Comparison of ENCODE assay signal across 14 cellular contexts in genomic region chr11:35112056-35112845, GRCh38. TPM values are rescaled to one million over a fixed set of nuclear protein-coding genes. Genes with fewer than 3 reads are reported as not detected.
DNase-seq lines count a peak whose midpoint lies in the region; ATAC-seq, FAIRE-seq and TF ChIP-seq lines count a peak whose summit lies in the region.
"Had no signal": no experiment of that assay in that cellular context is flagged by ENCODE, and none has a peak within 500 bp of the region (broad histone marks: within the 10 kb centered on the region; RNA-seq: fewer than 3 reads in every experiment).

No MANE protein-coding gene starts in this region.

- TF ChIP-seq CTCF in PC-3 (conservative IDR thresholded peaks at IDR 0.05; ENCODE audit: low read depth, low read length), result no peak
- no peak for TF ChIP-seq CTCF in D721Med (IDR thresholded peaks at IDR 0.05; ENCODE audit: insufficient read depth, missing control alignments)

- BruUV-seq in PC-3 (replicated peaks; lab: Mats Ljungman, UMichigan), result no TSS peak

- no peaks in the 10 kb centered on the region for H3K36me3 ChIP-seq in PC-3 (ENCODE audit: low read depth, low read length)

- DNase-seq in stimulated activated naive CD8-positive, alpha-beta T cell treated with anti-CD3 and anti-CD28 coated beads, Interleukin-15, Interleukin-2, amounts not matched to agents 100 U/mL and 50 U/mL, for 24 hours, result no peak
- peak; percentile 53 for DNase-seq in PC-3
- DNase-seq in epithelial cell of prostate (ENCODE audit: low read depth, low spot score), result no peak
- DNase-seq in AML-193 (lab: John Stamatoyannopoulos, UW), result no peak
- no peak for DNase-seq in NCI-H1092 treated with DMSO at 0.1 percent for 48 hours (lab: John Stamatoyannopoulos, UW)
- DNase-seq in D721Med (ENCODE audit: insufficient read length, low spot score), result no peak
- DNase-seq: activated CD4-positive, alpha-beta T cell treated with anti-CD3 and anti-CD28 coated beads for 4 hours; glutamatergic neuron; KBM-7; NCI-H345; stimulated activated CD4-positive, alpha-beta T cell treated with anti-CD3 and anti-CD28 coated beads, Interleukin-4, amount 100 ng/mL, for 1 hour had no signal

- H3K27ac Mint-ChIP-seq in stimulated activated naive CD8-positive, alpha-beta T cell treated with anti-CD3 and anti-CD28 coated beads, Interleukin-15, Interleukin-2, amounts not matched to agents 100 ng/mL and 50 ng/mL, for 24 hours, result peak overlapping the region; percentile 13

- H3K4me2 ChIP-seq in PC-3 (ENCODE audit: low read length), result peak overlapping the region; percentile 53

- H3K79me2 ChIP-seq in PC-3 (ENCODE audit: low read length), result no peaks in the 10 kb centered on the region

- no peaks in the 10 kb centered on the region for H3K27me3 ChIP-seq in PC-3 (ENCODE audit: low read length)

- no peaks in the 10 kb centered on the region for H3F3A ChIP-seq in PC-3 (ENCODE audit: low read length, unreplicated experiment)

- no peak overlapping the region for H3K4me3 ChIP-seq in PC-3 (ENCODE audit: low read length)

- FAIRE-seq in D721Med (lab: Jason Lieb, UNC), result no peak

- ATAC-seq in stimulated activated naive CD8-positive, alpha-beta T cell treated with anti-CD3 and anti-CD28 coated beads, Interleukin-15, Interleukin-2, amounts not matched to agents 100 U/mL and 50 U/mL, for 24 hours, result no peak
- ATAC-seq in PC-3, result no peak
- no peak for ATAC-seq in HG02610 (IDR thresholded peaks at IDR 0.05; ENCODE audit: unreplicated experiment)

- no peaks in the 10 kb centered on the region for H3K9me2 ChIP-seq in PC-3 (replicated peaks; ENCODE audit: low read length)

- H2AFZ ChIP-seq in PC-3 (ENCODE audit: low read length), result no peak overlapping the region

- H3K4me3 Mint-ChIP-seq in stimulated activated naive CD8-positive, alpha-beta T cell treated with anti-CD3 and anti-CD28 coated beads, Interleukin-15, Interleukin-2, amounts not matched to agents 100 ng/mL and 50 ng/mL, for 24 hours, result no peak overlapping the region
- H3K4me3 Mint-ChIP-seq: activated T-helper 1 cell treated with anti-CD3 and anti-CD28 coated beads, Interleukin-12 subunit alpha, Interleukin-12 subunit beta, Interleukin-2, Interleukin-4 antibody, amounts not matched to agents 30 ng/mL and 10 ng/mL and 1 ng/mL, durations not matched to agents 14 hours and 24 hours and 36 hours had no signal

- peak overlapping the region; percentile 68 for H3K9ac ChIP-seq in PC-3 (ENCODE audit: low read length)

- H3K9me3 Mint-ChIP-seq in stimulated activated naive CD8-positive, alpha-beta T cell treated with anti-CD3 and anti-CD28 coated beads, Interleukin-15, Interleukin-2, amounts not matched to agents 100 ng/mL and 50 ng/mL, for 24 hours, result no peaks in the 10 kb centered on the region
- H3K9me3 Mint-ChIP-seq: activated T-helper 1 cell treated with anti-CD3 and anti-CD28 coated beads, Interleukin-12 subunit alpha, Interleukin-12 subunit beta, Interleukin-2, Interleukin-4 antibody, amounts not matched to agents 30 ng/mL and 10 ng/mL and 1 ng/mL, durations not matched to agents 14 hours and 24 hours and 36 hours had no signal

- peak overlapping the region; percentile 96 for H3K27ac ChIP-seq in PC-3 (ENCODE audit: low read length)
- H3K27ac ChIP-seq in epithelial cell of prostate, result peak overlapping the region; percentile 94

- H3K4me1 ChIP-seq in PC-3 (ENCODE audit: insufficient read depth, low read length), result peaks cover 51% of the 10 kb centered on the region

- CTCF ChIA-PET in PC-3 (lab: Charles Lee), result no interaction called here

- H3K4me1 Mint-ChIP-seq in stimulated activated naive CD8-positive, alpha-beta T cell treated with anti-CD3 and anti-CD28 coated beads, Interleukin-15, Interleukin-2, amounts not matched to agents 100 ng/mL and 50 ng/mL, for 24 hours (ENCODE audit: low read depth), result peaks cover 52% of the 10 kb centered on the region

- H3K27me3 Mint-ChIP-seq in stimulated activated naive CD8-positive, alpha-beta T cell treated with anti-CD3 and anti-CD28 coated beads, Interleukin-15, Interleukin-2, amounts not matched to agents 100 ng/mL and 50 ng/mL, for 24 hours, result no peaks in the 10 kb centered on the region

- intact Hi-C loops in PC-3 (cut with micrococcal nuclease), result no loop called here

- POLR2A ChIA-PET in PC-3 (lab: Charles Lee; ENCODE audit: unreplicated experiment), result interaction anchor here (0.5 to 0.6 kb wide), 2 partner anchors 29 to 1646 kb away, joined by 3 to 5 read pairs; no protein-coding TSS in a partner anchor

- no peaks in the 10 kb centered on the region for H4K20me1 ChIP-seq in PC-3 (ENCODE audit: low read length)

- H3K9me3 ChIP-seq in PC-3 (ENCODE audit: low read length), result no peaks in the 10 kb centered on the region

- no peaks in the 10 kb centered on the region for H3K36me3 Mint-ChIP-seq in stimulated activated naive CD8-positive, alpha-beta T cell treated with anti-CD3 and anti-CD28 coated beads, Interleukin-15, Interleukin-2, amounts not matched to agents 100 ng/mL and 50 ng/mL, for 24 hours (ENCODE audit: low read depth)

RNA-seq across cellular contexts. Expression of gene CD44, which starts 26.7 kb away (rescaled TPM):
- 181 and 241 TPM in 2 replicates for total RNA-seq in PC-3 (2014; rRNA removed)
